Comparison of ENCODE assay signal across 1 cellular context in genomic region chr7:102193806-102194205, GRCh38.
TF ChIP-seq lines count a peak whose summit lies in the region.

No MANE protein-coding gene starts in this region.

TF ChIP-seq in SK-N-SH treated with all-trans-retinoic acid at 6 μM for 48 hours, 23 proteins besides CTCF, POLR2A, EP300 and RAD21 (continued from another document):
- TF ChIP-seq, protein P1, sequence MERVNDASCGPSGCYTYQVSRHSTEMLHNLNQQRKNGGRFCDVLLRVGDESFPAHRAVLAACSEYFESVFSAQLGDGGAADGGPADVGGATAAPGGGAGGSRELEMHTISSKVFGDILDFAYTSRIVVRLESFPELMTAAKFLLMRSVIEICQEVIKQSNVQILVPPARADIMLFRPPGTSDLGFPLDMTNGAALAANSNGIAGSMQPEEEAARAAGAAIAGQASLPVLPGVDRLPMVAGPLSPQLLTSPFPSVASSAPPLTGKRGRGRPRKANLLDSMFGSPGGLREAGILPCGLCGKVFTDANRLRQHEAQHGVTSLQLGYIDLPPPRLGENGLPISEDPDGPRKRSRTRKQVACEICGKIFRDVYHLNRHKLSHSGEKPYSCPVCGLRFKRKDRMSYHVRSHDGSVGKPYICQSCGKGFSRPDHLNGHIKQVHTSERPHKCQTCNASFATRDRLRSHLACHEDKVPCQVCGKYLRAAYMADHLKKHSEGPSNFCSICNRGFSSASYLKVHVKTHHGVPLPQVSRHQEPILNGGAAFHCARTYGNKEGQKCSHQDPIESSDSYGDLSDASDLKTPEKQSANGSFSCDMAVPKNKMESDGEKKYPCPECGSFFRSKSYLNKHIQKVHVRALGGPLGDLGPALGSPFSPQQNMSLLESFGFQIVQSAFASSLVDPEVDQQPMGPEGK (CRISPR knock-in tag; IDR thresholded peaks at IDR 0.05; ENCODE audit: borderline replicate concordance), result no peak
- TF ChIP-seq BACH2 (CRISPR knock-in tag; IDR thresholded peaks at IDR 0.05; ENCODE audit: borderline replicate concordance) (no peak), ZNF565 (CRISPR knock-in tag; conservative IDR thresholded peaks at IDR 0.05; ENCODE audit: low read depth) (no peak), ESRRG (CRISPR knock-in tag; IDR thresholded peaks at IDR 0.05) (no peak), TOX (CRISPR knock-in tag; IDR thresholded peaks at IDR 0.05; ENCODE audit: borderline replicate concordance) (no peak), ZFP30 (CRISPR knock-in tag; IDR thresholded peaks at IDR 0.05) (no peak), ISL1 (CRISPR knock-in tag; IDR thresholded peaks at IDR 0.05) (no peak), ZNF8 (CRISPR knock-in tag; IDR thresholded peaks at IDR 0.05) (no peak)
- TF ChIP-seq, protein P2, sequence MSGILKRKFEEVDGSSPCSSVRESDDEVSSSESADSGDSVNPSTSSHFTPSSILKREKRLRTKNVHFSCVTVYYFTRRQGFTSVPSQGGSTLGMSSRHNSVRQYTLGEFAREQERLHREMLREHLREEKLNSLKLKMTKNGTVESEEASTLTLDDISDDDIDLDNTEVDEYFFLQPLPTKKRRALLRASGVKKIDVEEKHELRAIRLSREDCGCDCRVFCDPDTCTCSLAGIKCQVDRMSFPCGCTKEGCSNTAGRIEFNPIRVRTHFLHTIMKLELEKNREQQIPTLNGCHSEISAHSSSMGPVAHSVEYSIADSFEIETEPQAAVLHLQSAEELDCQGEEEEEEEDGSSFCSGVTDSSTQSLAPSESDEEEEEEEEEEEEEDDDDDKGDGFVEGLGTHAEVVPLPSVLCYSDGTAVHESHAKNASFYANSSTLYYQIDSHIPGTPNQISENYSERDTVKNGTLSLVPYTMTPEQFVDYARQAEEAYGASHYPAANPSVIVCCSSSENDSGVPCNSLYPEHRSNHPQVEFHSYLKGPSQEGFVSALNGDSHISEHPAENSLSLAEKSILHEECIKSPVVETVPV (CRISPR knock-in tag; IDR thresholded peaks at IDR 0.05), result no peak
- TF ChIP-seq, protein P3, sequence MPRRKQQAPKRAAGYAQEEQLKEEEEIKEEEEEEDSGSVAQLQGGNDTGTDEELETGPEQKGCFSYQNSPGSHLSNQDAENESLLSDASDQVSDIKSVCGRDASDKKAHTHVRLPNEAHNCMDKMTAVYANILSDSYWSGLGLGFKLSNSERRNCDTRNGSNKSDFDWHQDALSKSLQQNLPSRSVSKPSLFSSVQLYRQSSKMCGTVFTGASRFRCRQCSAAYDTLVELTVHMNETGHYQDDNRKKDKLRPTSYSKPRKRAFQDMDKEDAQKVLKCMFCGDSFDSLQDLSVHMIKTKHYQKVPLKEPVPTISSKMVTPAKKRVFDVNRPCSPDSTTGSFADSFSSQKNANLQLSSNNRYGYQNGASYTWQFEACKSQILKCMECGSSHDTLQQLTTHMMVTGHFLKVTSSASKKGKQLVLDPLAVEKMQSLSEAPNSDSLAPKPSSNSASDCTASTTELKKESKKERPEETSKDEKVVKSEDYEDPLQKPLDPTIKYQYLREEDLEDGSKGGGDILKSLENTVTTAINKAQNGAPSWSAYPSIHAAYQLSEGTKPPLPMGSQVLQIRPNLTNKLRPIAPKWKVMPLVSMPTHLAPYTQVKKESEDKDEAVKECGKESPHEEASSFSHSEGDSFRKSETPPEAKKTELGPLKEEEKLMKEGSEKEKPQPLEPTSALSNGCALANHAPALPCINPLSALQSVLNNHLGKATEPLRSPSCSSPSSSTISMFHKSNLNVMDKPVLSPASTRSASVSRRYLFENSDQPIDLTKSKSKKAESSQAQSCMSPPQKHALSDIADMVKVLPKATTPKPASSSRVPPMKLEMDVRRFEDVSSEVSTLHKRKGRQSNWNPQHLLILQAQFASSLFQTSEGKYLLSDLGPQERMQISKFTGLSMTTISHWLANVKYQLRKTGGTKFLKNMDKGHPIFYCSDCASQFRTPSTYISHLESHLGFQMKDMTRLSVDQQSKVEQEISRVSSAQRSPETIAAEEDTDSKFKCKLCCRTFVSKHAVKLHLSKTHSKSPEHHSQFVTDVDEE (CRISPR knock-in tag; IDR thresholded peaks at IDR 0.05), result no peak
